1 cellular context compared by ENCODE assay signal in the genomic region with DNA sequence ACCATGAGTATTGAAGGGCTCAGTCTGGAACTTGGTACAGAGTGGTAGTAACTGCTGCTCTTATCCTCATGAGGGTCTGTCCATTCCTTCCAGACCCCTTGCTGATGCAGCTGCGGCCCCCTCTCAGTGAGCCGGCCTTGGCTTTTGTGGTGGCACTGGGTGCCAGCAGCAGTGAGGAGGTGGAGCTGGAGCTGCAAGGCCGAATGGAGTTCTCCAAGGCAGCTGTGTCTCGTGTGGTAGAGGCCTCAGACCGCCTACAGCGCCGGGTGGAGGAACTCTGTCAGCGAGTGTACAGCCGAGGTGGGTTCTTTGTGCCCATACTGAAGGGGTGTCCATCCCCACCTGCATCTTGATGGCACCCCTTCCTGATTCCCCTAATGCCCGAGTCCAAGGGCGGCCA.
TF ChIP-seq lines count a peak whose summit lies in the region.

No MANE protein-coding gene starts in this region.

TF ChIP-seq in HepG2, 621 proteins besides CTCF, POLR2A, EP300 and RAD21:
- TF ChIP-seq, protein P1, sequence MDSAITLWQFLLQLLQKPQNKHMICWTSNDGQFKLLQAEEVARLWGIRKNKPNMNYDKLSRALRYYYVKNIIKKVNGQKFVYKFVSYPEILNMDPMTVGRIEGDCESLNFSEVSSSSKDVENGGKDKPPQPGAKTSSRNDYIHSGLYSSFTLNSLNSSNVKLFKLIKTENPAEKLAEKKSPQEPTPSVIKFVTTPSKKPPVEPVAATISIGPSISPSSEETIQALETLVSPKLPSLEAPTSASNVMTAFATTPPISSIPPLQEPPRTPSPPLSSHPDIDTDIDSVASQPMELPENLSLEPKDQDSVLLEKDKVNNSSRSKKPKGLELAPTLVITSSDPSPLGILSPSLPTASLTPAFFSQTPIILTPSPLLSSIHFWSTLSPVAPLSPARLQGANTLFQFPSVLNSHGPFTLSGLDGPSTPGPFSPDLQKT (CRISPR knock-in tag; IDR thresholded peaks at IDR 0.05; ENCODE audit: borderline replicate concordance), result no peak
- TF ChIP-seq NRL (CRISPR knock-in tag; IDR thresholded peaks at IDR 0.05; ENCODE audit: borderline replicate concordance) (0 out of 2 replicates have a peak, but pooled peaks have one; percentile 10), CAMTA2 (CRISPR knock-in tag; IDR thresholded peaks at IDR 0.05; ENCODE audit: borderline replicate concordance) (no peak)
- TF ChIP-seq, protein P2, sequence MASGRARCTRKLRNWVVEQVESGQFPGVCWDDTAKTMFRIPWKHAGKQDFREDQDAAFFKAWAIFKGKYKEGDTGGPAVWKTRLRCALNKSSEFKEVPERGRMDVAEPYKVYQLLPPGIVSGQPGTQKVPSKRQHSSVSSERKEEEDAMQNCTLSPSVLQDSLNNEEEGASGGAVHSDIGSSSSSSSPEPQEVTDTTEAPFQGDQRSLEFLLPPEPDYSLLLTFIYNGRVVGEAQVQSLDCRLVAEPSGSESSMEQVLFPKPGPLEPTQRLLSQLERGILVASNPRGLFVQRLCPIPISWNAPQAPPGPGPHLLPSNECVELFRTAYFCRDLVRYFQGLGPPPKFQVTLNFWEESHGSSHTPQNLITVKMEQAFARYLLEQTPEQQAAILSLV (CRISPR knock-in tag; IDR thresholded peaks at IDR 0.05; ENCODE audit: borderline replicate concordance), result no peak
